ENCODE assay signal across 14 cellular contexts in the genomic region with DNA sequence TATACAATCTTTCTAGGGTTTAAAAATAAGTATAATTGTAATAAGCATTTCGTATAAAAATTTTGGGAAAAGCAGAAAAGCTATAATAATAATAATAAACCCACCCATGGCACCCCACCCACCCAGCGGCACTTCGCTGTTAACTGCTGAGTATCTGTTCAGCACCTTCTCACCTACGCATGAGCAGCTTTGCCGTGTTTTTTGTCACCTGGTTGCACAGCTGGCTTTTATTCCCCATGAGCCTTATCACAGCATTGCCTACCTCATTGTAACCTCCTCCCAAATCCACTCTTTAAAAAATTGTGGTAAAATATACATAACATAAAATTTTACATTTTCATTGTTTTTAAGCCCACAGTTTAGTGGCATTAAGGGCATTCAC. TPM values are rescaled to one million over a fixed set of nuclear protein-coding genes. Genes with fewer than 3 reads are reported as not detected.
DNase-seq lines count a peak whose midpoint lies in the region; ATAC-seq and TF ChIP-seq lines count a peak whose summit lies in the region.
"Had no signal": no experiment of that assay in that cellular context is flagged by ENCODE, and none has a peak within 500 bp of the region (broad histone marks: within the 10 kb centered on the region; RNA-seq: fewer than 3 reads in every experiment).

No MANE protein-coding gene starts in this region.

- TF ChIP-seq POLR2A in prostate gland (IDR thresholded peaks at IDR 0.05): no peak

- no peaks in the 10 kb centered on the region for H3K9me3 ChIP-seq in prostate gland
- H3K9me3 ChIP-seq in T-helper 17 cell (ENCODE audit: control insufficient read depth, low read length, poor library complexity, severe bottlenecking): no peaks in the 10 kb centered on the region
- H3K9me3 ChIP-seq: upper lobe of left lung had no signal

- intact Hi-C loops in prostate gland (cut with DNase I): no loop called here
- intact Hi-C loops in activated CD4-positive, alpha-beta T cell treated with anti-CD3 and anti-CD28 coated beads for 36 hours (cut with DNase I, micrococcal nuclease): no loop called here

- H3K4me1 ChIP-seq in prostate gland (replicated peaks): no peaks in the 10 kb centered on the region
- H3K4me1 ChIP-seq: parathyroid adenoma, upper lobe of left lung had no signal

- WGBS in prostate gland: 88% methylated on average over 5 of the region's 5 CpGs

- no peaks in the 10 kb centered on the region for H3K36me3 ChIP-seq in prostate gland
- H3K36me3 ChIP-seq: upper lobe of left lung had no signal

- ATAC-seq in GM19351 (IDR thresholded peaks at IDR 0.05; ENCODE audit: unreplicated experiment) (peak; percentile 55), HG02763 (IDR thresholded peaks at IDR 0.05; ENCODE audit: unreplicated experiment) (peak; percentile 33), HG03469 (IDR thresholded peaks at IDR 0.05; ENCODE audit: unreplicated experiment) (peak; percentile 38), T-helper 17 cell (no peak)
- ATAC-seq in activated CD4-positive, alpha-beta T cell treated with anti-CD3 and anti-CD28 coated beads for 36 hours: no peak
- ATAC-seq: T-cell had no signal

- no peaks in the 10 kb centered on the region for H3K9me3 Mint-ChIP-seq in activated CD4-positive, alpha-beta T cell treated with anti-CD3 and anti-CD28 coated beads for 36 hours (ENCODE audit: low read depth)
- H3K9me3 Mint-ChIP-seq: activated T-cell treated with anti-CD3 and anti-CD28 coated beads, Interleukin-2, amount 50 U/mL, for 24 hours; GM23338; T-cell had no signal

- H3K4me1 Mint-ChIP-seq in activated CD4-positive, alpha-beta T cell treated with anti-CD3 and anti-CD28 coated beads for 36 hours: no peaks in the 10 kb centered on the region
- H3K4me1 Mint-ChIP-seq in T-helper 17 cell: peaks cover 2% of the 10 kb centered on the region
- H3K4me1 Mint-ChIP-seq: T-cell had no signal

- POLR2A ChIA-PET in activated CD4-positive, alpha-beta T cell treated with anti-CD3 and anti-CD28 coated beads for 36 hours (lab: Charles Lee): no interaction called here

- H3K27me3 ChIP-seq in prostate gland (replicated peaks; ENCODE audit: insufficient read depth): no peaks in the 10 kb centered on the region
- H3K27me3 ChIP-seq: upper lobe of left lung had no signal

- no peak overlapping the region for H3K4me3 Mint-ChIP-seq in activated CD4-positive, alpha-beta T cell treated with anti-CD3 and anti-CD28 coated beads for 36 hours
- H3K4me3 Mint-ChIP-seq in T-helper 17 cell: no peak overlapping the region
- H3K4me3 Mint-ChIP-seq: activated T-cell treated with anti-CD3 and anti-CD28 coated beads, Interleukin-2, amount 50 U/mL, for 24 hours; GM23338; T-cell had no signal

- no peaks in the 10 kb centered on the region for H3K36me3 Mint-ChIP-seq in activated CD4-positive, alpha-beta T cell treated with anti-CD3 and anti-CD28 coated beads for 36 hours (ENCODE audit: low read depth)
- peaks cover 2% of the 10 kb centered on the region for H3K36me3 Mint-ChIP-seq in T-helper 17 cell (ENCODE audit: low read depth)
- H3K36me3 Mint-ChIP-seq: T-cell had no signal

- H3K27me3 Mint-ChIP-seq in activated CD4-positive, alpha-beta T cell treated with anti-CD3 and anti-CD28 coated beads for 36 hours: peaks cover 8% of the 10 kb centered on the region
- peaks cover 12% of the 10 kb centered on the region for H3K27me3 Mint-ChIP-seq in T-helper 17 cell

- DNase-seq in GM10266 (ENCODE audit: extremely low spot score) (peak; percentile 28), Kasumi-1 (lab: John Stamatoyannopoulos, UW) (no peak), prostate gland (ENCODE audit: low spot score) (no peak), T-helper 17 cell (no peak)
- no peak for DNase-seq in activated CD4-positive, alpha-beta T cell treated with anti-CD3 and anti-CD28 coated beads for 36 hours
- DNase-seq: ACHN; activated T-cell treated with anti-CD3 and anti-CD28 coated beads, Interleukin-2, amount 50 U/mL, for 24 hours; upper lobe of left lung had no signal

- TF ChIP-seq CTCF in GM10266 (IDR thresholded peaks at IDR 0.05; ENCODE audit: control insufficient read depth, insufficient read depth, low read depth, missing control alignments): no peak
- no peak for TF ChIP-seq CTCF in prostate gland (IDR thresholded peaks at IDR 0.05)

- CTCF ChIA-PET in activated CD4-positive, alpha-beta T cell treated with anti-CD3 and anti-CD28 coated beads for 36 hours (lab: Charles Lee): interaction anchor here (1.0 kb wide), 1 partner anchor 13 kb away, joined by 5 read pairs; no protein-coding TSS in a partner anchor

- no peak overlapping the region for H3K27ac ChIP-seq in prostate gland
- H3K27ac ChIP-seq: parathyroid adenoma, upper lobe of left lung had no signal

- H3K27ac Mint-ChIP-seq in activated CD4-positive, alpha-beta T cell treated with anti-CD3 and anti-CD28 coated beads for 36 hours: no peak overlapping the region
- no peak overlapping the region for H3K27ac Mint-ChIP-seq in T-helper 17 cell
- H3K27ac Mint-ChIP-seq: activated T-cell treated with anti-CD3 and anti-CD28 coated beads, Interleukin-2, amount 50 U/mL, for 24 hours; GM23338; T-cell had no signal

- H3K4me3 ChIP-seq in prostate gland: no peak overlapping the region
- H3K4me3 ChIP-seq: GM23338, upper lobe of left lung had no signal

RNA-seq across cellular contexts. Expression of a gene that starts 34.7 kb away (rescaled TPM):
- total RNA-seq in prostate gland (1 to 10 TPM in 1 of 2 donors, under 1 TPM in 1; 0.46 to 6.5 TPM), T-helper 17 cell (under 1 TPM; 0.15 to 0.29 TPM)
- total RNA-seq in activated CD4-positive, alpha-beta T cell treated with anti-CD3 and anti-CD28 coated beads for 36 hours: under 1 TPM; 0.05 to 0.23 TPM

Comparison
In these comparisons a context has a peak if more than half of its experiments do, and no peak if none do; other contexts are left out.
1. ATAC-seq: peak in GM19351 (single experiment), HG02763 (single experiment) and HG03469 (single experiment); none in activated CD4-positive, alpha-beta T cell treated with anti-CD3 and anti-CD28 coated beads for 36 hours (single experiment) and T-helper 17 cell (single experiment).